Comparison of ENCODE assay signal across 9 cellular contexts in the genomic region with DNA sequence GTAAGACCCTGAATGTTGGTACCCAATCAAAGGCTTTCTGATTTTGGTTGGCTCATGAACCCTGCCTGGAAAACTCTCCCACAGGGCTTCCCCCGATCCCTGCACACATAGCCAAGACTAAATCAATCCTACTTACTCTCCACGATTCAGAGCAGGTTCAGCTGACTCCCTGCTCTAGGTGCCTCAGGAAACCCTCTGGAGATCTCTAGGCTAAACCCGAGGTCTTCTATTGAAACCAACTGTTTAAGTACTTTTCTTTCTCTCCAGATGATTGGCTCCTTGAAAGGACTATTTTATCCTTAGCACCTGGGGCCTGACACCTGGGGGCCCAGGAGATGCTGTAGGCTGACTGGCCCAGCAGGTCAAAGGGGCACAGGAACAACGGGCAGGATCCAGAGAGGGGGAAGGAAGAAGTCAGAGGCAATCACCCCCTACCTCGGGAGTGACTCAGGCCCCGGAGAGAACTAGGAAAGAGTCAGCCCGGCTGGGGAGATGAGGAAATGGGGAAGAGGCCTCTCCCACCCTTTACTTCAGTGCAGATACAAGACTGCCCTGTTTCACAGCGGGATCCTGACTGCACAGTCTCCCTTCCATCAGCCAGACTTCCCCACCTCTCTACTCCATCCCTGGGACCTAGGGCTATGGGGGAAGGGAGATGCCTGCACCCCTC. TPM values are rescaled to one million over a fixed set of nuclear protein-coding genes. Genes with fewer than 3 reads are reported as not detected.
DNase-seq lines count a peak whose midpoint lies in the region; ATAC-seq, FAIRE-seq and TF ChIP-seq lines count a peak whose summit lies in the region.
"Had no signal": no experiment of that assay in that cellular context is flagged by ENCODE, and none has a peak within 500 bp of the region (broad histone marks: within the 10 kb centered on the region; RNA-seq: fewer than 3 reads in every experiment).

No MANE protein-coding gene starts in this region.

- H3K27ac Mint-ChIP-seq in CD14-positive monocyte: peak overlapping the region; percentile 86 to 97 (median 94)

- ATAC-seq in IMR-90 (ENCODE audit: low read depth) (peak; percentile 4), GM21723 (IDR thresholded peaks at IDR 0.05; ENCODE audit: unreplicated experiment) (no peak), GM21515 (IDR thresholded peaks at IDR 0.05; ENCODE audit: unreplicated experiment) (no peak)

- H3K4me1 Mint-ChIP-seq in CD14-positive monocyte: peaks cover 43% of the 10 kb centered on the region

- peak; percentile 57; the same call in 1 of the 2 replicates for TF ChIP-seq POLR2A in IMR-90 (IDR thresholded peaks at IDR 0.05; ENCODE audit: low read depth, low read length)
- peak in 1 of 2 donors; percentile 36 for TF ChIP-seq POLR2A in adrenal gland (IDR thresholded peaks at IDR 0.05)
- no peak for TF ChIP-seq POLR2A in thyroid gland (IDR thresholded peaks at IDR 0.05)

- peak overlapping the region; percentile 92 to 97 for H3K4me3 Mint-ChIP-seq in CD14-positive monocyte

- H4K91ac ChIP-seq in IMR-90 (ENCODE audit: insufficient read depth, low read depth, low read length): no peak overlapping the region; the same call in 1 of the 2 replicates

- peak overlapping the region; percentile 99 for H3K4me2 ChIP-seq in IMR-90 (ENCODE audit: low read depth, low read length)

- peak overlapping the region in 1 of 2 experiments; percentile 28; a peak in 1 of 4 replicates for H4K8ac ChIP-seq in IMR-90 (ENCODE audit: low read depth in 2 of 2, low read length in 2 of 2)

- no peak overlapping the region for H3K18ac ChIP-seq in IMR-90 (ENCODE audit: low read depth, low read length)

- H3K4ac ChIP-seq in IMR-90 (ENCODE audit: low read depth, low read length): peak overlapping the region; percentile 79

- in situ Hi-C loops in IMR-90 (cut with MboI; ENCODE audit: low sequenced_read_pairs): no loop called here

- peak overlapping the region; percentile 90 for H3K9ac ChIP-seq in IMR-90 (ENCODE audit: low read depth, low read length)
- H3K9ac ChIP-seq in kidney (ENCODE audit: low read length in 2 of 2): peak overlapping the region; percentile 65 to 78

- H3K4me3 ChIP-seq in IMR-90 (ENCODE audit: insufficient read depth, low read depth, low read length) (peak overlapping the region; percentile 86), adrenal gland (peak overlapping the region in 2 of 4 donors; percentile 86 to 98), kidney (ENCODE audit: low read length in 2 of 2) (peak overlapping the region; percentile 80 to 89), thyroid gland (replicated peaks in 1 of 3) (peak overlapping the region; percentile 35 to 87 (median 75))

- no peak overlapping the region for H2BK120ac ChIP-seq in IMR-90 (ENCODE audit: low read depth, low read length)

- peaks cover 5 to 60% of the 10 kb centered on the region in 2 experiments for H3K79me1 ChIP-seq in IMR-90 (ENCODE audit: low read depth in 1 of 2, low read length in 2 of 2)

- POLR2A ChIA-PET in IMR-90 (lab: Charles Lee; ENCODE audit: unreplicated experiment): interaction anchor here (0.5 kb wide), 1 partner anchor 200 kb away, joined by 3 read pairs; no protein-coding TSS in a partner anchor

- H2AK9ac ChIP-seq in IMR-90 (replicated peaks; ENCODE audit: low read depth, low read length, poor library complexity): peak overlapping the region; percentile 99

- no peak for FAIRE-seq in kidney (lab: Jason Lieb, UNC)

- dilution Hi-C loops in IMR-90 (cut with HindIII; ENCODE audit: low sequenced_read_pairs, unreplicated experiment): no loop called here

- H4K5ac ChIP-seq in IMR-90 (ENCODE audit: low read depth, low read length): no peak overlapping the region

- CTCF ChIA-PET in IMR-90 (lab: Yijun Ruan, JAX): interaction anchor here (1.0 kb wide), 1 partner anchor 27 kb away, joined by 3 read pairs; a partner anchor contains a TSS

- H2BK5ac ChIP-seq in IMR-90 (ENCODE audit: low read depth, low read length, poor library complexity, severe bottlenecking): peak overlapping the region; percentile 66

- TF ChIP-seq RAD21 in IMR-90 (IDR thresholded peaks at IDR 0.05; ENCODE audit: low read length): no peak

- peaks cover 0 to 6% (median 0%) of the 10 kb centered on the region in 3 donors for H3K27me3 Mint-ChIP-seq in CD14-positive monocyte (ENCODE audit: low read depth in 3 of 3)

- intact Hi-C loops in CD14-positive monocyte (cut with micrococcal nuclease): no loop called here
- intact Hi-C loops in IMR-90 (cut with micrococcal nuclease): loop anchor here (1.0 to 2.0 kb wide), 2 partner anchors 41 to 275 kb away; no protein-coding TSS in a partner anchor
- intact Hi-C loops in adrenal gland (cut with DNase I): no loop called here
- intact Hi-C loops in kidney (cut with DNase I): no loop called here
- intact Hi-C loops in thyroid gland (cut with DNase I): no loop called here

- TF ChIP-seq CTCF in CD14-positive monocyte (IDR thresholded peaks at IDR 0.05): no peak
- TF ChIP-seq CTCF in IMR-90 (conservative IDR thresholded peaks at IDR 0.05; ENCODE audit: low read depth, low read length): no peak
- no peak for TF ChIP-seq CTCF in adrenal gland (IDR thresholded peaks at IDR 0.05)
- TF ChIP-seq CTCF in kidney (IDR thresholded peaks at IDR 0.05; ENCODE audit: borderline replicate concordance, extremely low read depth, insufficient read depth): no peak
- no peak for TF ChIP-seq CTCF in thyroid gland (IDR thresholded peaks at IDR 0.05)

- H3K56ac ChIP-seq in IMR-90 (ENCODE audit: extremely low read depth, insufficient read depth, low read length): peak overlapping the region; percentile 45

- peaks cover 48% of the 10 kb centered on the region for H4K20me1 ChIP-seq in IMR-90 (ENCODE audit: insufficient read depth, low read length)

- H3K36me3 ChIP-seq in IMR-90 (ENCODE audit: control insufficient read depth, insufficient read depth, low read length) (peaks cover 16% of the 10 kb centered on the region), adrenal gland (replicated peaks in 1 of 2) (peaks cover 0 to 29% of the 10 kb centered on the region in 2 donors), kidney (ENCODE audit: control insufficient read depth in 1 of 2, insufficient read depth in 2 of 2, low read length in 2 of 2) (peaks cover 9 to 11% of the 10 kb centered on the region in 2 donors), thyroid gland (peaks cover 2 to 12% of the 10 kb centered on the region in 2 donors)

- peaks cover 3% of the 10 kb centered on the region; the same call in 1 of the 2 replicates for H3K4me1 ChIP-seq in IMR-90 (ENCODE audit: control insufficient read depth, insufficient read depth, low read length)
- H3K4me1 ChIP-seq in adrenal gland (replicated peaks in 1 of 2): peaks cover 23 to 39% of the 10 kb centered on the region in 2 donors
- peaks cover 4 to 20% of the 10 kb centered on the region in 2 donors for H3K4me1 ChIP-seq in kidney (ENCODE audit: control insufficient read depth in 1 of 2, insufficient read depth in 1 of 2, low read depth in 1 of 2, low read length in 2 of 2)
- H3K4me1 ChIP-seq in thyroid gland: peaks cover 16 to 37% of the 10 kb centered on the region in 2 donors

- peak overlapping the region; percentile 90 for H2AK5ac ChIP-seq in IMR-90 (ENCODE audit: low read depth, low read length)

- H3K9me3 Mint-ChIP-seq in CD14-positive monocyte: peaks cover 0 to 6% (median 0%) of the 10 kb centered on the region in 7 donors

- H3K9me1 ChIP-seq in IMR-90 (ENCODE audit: insufficient read depth, low read length): peaks cover 17% of the 10 kb centered on the region

- 0% methylated on average over 1 of the region's 8 CpGs; no CpG with 5 or more reads in 1 of the 2 experiments for WGBS in IMR-90 (ENCODE audit: extremely low coverage in 2 of 2, insufficient read length in 1 of 2), 2 experiments
- WGBS in adrenal gland, 4 donors: 4 to 8% (median 6%) methylated on average over 7 to 8 of the region's 8 CpGs
- WGBS in thyroid gland, 2 donors: 2 to 3% methylated on average over 7 to 8 of the region's 8 CpGs

- peak overlapping the region; percentile 96 for H3K14ac ChIP-seq in IMR-90 (replicated peaks; ENCODE audit: low read depth, low read length)

- peak overlapping the region; percentile 61 for H2AFZ ChIP-seq in IMR-90 (replicated peaks; ENCODE audit: low read length, poor library complexity)

- BruUV-seq in IMR-90 (replicated peaks; lab: Mats Ljungman, UMichigan): no TSS peak

- DNase-seq in CD14-positive monocyte (ENCODE audit: low spot score) (peak; percentile 84), IMR-90 (peak; percentile 59), adrenal gland (peak in 4 of 7 donors; percentile 53 to 65 (median 62)), kidney (no peak), thyroid gland (no peak), NK-92 (lab: John Stamatoyannopoulos, UW; ENCODE audit: unreplicated experiment) (no peak)

- H3K9me3 ChIP-seq in IMR-90 (ENCODE audit: control insufficient read depth, insufficient read depth, low read length) (no peaks in the 10 kb centered on the region), adrenal gland (replicated peaks in 1 of 3) (no peaks in the 10 kb centered on the region), kidney (ENCODE audit: control insufficient read depth in 1 of 2, low read length in 2 of 2) (no peaks in the 10 kb centered on the region), thyroid gland (no peaks in the 10 kb centered on the region)

- peak overlapping the region; percentile 82 for H3K27ac ChIP-seq in IMR-90 (ENCODE audit: insufficient read depth, low read length)
- peak overlapping the region in 3 of 5 donors; percentile 10 to 98 (median 80) for H3K27ac ChIP-seq in adrenal gland
- H3K27ac ChIP-seq in kidney (ENCODE audit: low read depth in 2 of 2, low read length in 2 of 2): no peak overlapping the region
- H3K27ac ChIP-seq in thyroid gland: peak overlapping the region in 1 of 3 donors; percentile 24

- no peak overlapping the region for H2BK15ac ChIP-seq in IMR-90 (ENCODE audit: low read depth, low read length)

- no peak overlapping the region for H2BK20ac ChIP-seq in IMR-90 (ENCODE audit: low read depth, low read length)

- peaks cover 28 to 39% of the 10 kb centered on the region in 2 donors for H3K36me3 Mint-ChIP-seq in CD14-positive monocyte

- no peaks in the 10 kb centered on the region for H3K27me3 ChIP-seq in IMR-90 (ENCODE audit: control insufficient read depth, insufficient read depth, low read length)
- H3K27me3 ChIP-seq in adrenal gland: no peaks in the 10 kb centered on the region
- H3K27me3 ChIP-seq in thyroid gland: no peaks in the 10 kb centered on the region

- H3K23ac ChIP-seq in IMR-90 (ENCODE audit: low read depth, low read length): peak overlapping the region; percentile 87

RNA-seq across cellular contexts. Expression of a gene that starts 2.0 kb away (rescaled TPM):
- polyA plus RNA-seq in CD14-positive monocyte: 10 to 100 TPM; 12.2 to 13.8 TPM
- 8.1 and 8.4 TPM in 2 replicates for total RNA-seq in IMR-90 (2012; rRNA removed)
- 24.9 and 26.4 TPM in 2 replicates for polyA plus RNA-seq in IMR-90 (2012; rRNA removed)
- polyA plus RNA-seq in IMR-90 (2012; cell fraction: cytosol; rRNA removed): 30.8 and 40.6 TPM in 2 replicates
- 41.1 and 73.5 TPM in 2 replicates for polyA plus RNA-seq in IMR-90 (2012; cell fraction: nucleus; rRNA removed; ENCODE audit: low replicate concordance)
- total RNA-seq in adrenal gland: 10 to 100 TPM; 37.6 to 67.7 (median 45.4) TPM
- polyA plus RNA-seq in adrenal gland: 10 to 100 TPM; 33.7 to 65.4 (median 44.3) TPM
- 32.7 TPM for total RNA-seq in kidney
- 30.1 TPM for polyA plus RNA-seq in kidney (ENCODE audit: insufficient read depth, low read depth, low replicate concordance)
- total RNA-seq in thyroid gland: 10 to 100 TPM; 26.6 to 38.1 (median 33.5) TPM

RNA-seq across cellular contexts. Expression of a gene that starts 6.3 kb away (rescaled TPM):
- polyA plus RNA-seq in CD14-positive monocyte: 1 to 10 TPM; 1.6 to 1.9 TPM
- not detected in 2 replicates for total RNA-seq in IMR-90 (2012; rRNA removed)
- 1.1 and 1.2 TPM in 2 replicates for polyA plus RNA-seq in IMR-90 (2012; rRNA removed)
- not detected in 2 replicates for polyA plus RNA-seq in IMR-90 (2012; cell fraction: cytosol; rRNA removed)
- not detected in 2 replicates for polyA plus RNA-seq in IMR-90 (2012; cell fraction: nucleus; rRNA removed; ENCODE audit: low replicate concordance)
- 1 to 10 TPM in 1 of 8 donors, not detected in 7; 2.9 TPM for total RNA-seq in adrenal gland
- polyA plus RNA-seq in adrenal gland: 1 to 10 TPM in 1 of 3 donors, not detected in 2; 2.7 TPM
- not detected for total RNA-seq in kidney
- 2.3 TPM for polyA plus RNA-seq in kidney (ENCODE audit: insufficient read depth, low read depth, low replicate concordance)
- total RNA-seq in thyroid gland: not detected
- total RNA-seq: SK-MEL-5 had no signal

RNA-seq across cellular contexts. Expression of a gene that starts 13.1 kb away (rescaled TPM):
- 10 to 100 TPM; 31.0 to 31.8 TPM for polyA plus RNA-seq in CD14-positive monocyte
- total RNA-seq in IMR-90 (2012; rRNA removed): 29.6 and 34.4 TPM in 2 replicates
- 41.1 and 44.0 TPM in 2 replicates for polyA plus RNA-seq in IMR-90 (2012; rRNA removed)
- polyA plus RNA-seq in IMR-90 (2012; cell fraction: cytosol; rRNA removed): 33.8 and 49.6 TPM in 2 replicates
- 92.8 and 111 TPM in 2 replicates for polyA plus RNA-seq in IMR-90 (2012; cell fraction: nucleus; rRNA removed; ENCODE audit: low replicate concordance)
- 10 to 100 TPM; 27.5 to 95.8 (median 80.3) TPM for total RNA-seq in adrenal gland
- polyA plus RNA-seq in adrenal gland: 10 to 100 TPM; 53.5 to 95.6 (median 58.0) TPM
- total RNA-seq in kidney: 68.1 TPM
- polyA plus RNA-seq in kidney (ENCODE audit: insufficient read depth, low read depth, low replicate concordance): 61.8 TPM
- 10 to 100 TPM; 39.1 to 68.5 (median 56.1) TPM for total RNA-seq in thyroid gland

RNA-seq across cellular contexts. Expression of a gene that starts 14.1 kb away (rescaled TPM):
- polyA plus RNA-seq in CD14-positive monocyte (under 1 TPM; 0.49 to 0.60 TPM), IMR-90 (2012; rRNA removed) (0.24 and 0.50 TPM in 2 replicates), adrenal gland (10 to 100 TPM in 1 of 3 donors, 1 to 10 TPM in 1, under 1 TPM in 1; 0.75 to 19.8 (median 9.3) TPM), kidney (ENCODE audit: insufficient read depth, low read depth, low replicate concordance) (5.0 TPM)
- total RNA-seq in IMR-90 (2012; rRNA removed) (not detected in 2 replicates), adrenal gland (1 to 10 TPM in 7 of 8 donors, not detected in 1; 1.0 to 5.5 (median 2.8) TPM), kidney (12.8 TPM), thyroid gland (1 to 10 TPM in 3 of 4 donors, under 1 TPM in 1; 0.56 to 3.4 (median 1.4) TPM)
- polyA plus RNA-seq in IMR-90 (2012; cell fraction: cytosol; rRNA removed): 0.12 and 0.27 TPM in 2 replicates
- polyA plus RNA-seq in IMR-90 (2012; cell fraction: nucleus; rRNA removed; ENCODE audit: low replicate concordance): 0.46 and 0.60 TPM in 2 replicates
- total RNA-seq: SK-MEL-5 had no signal

RNA-seq across cellular contexts. Expression of a gene that starts 27.0 kb away (rescaled TPM):
- polyA plus RNA-seq in CD14-positive monocyte (1 to 10 TPM in 1 of 2 donors, under 1 TPM in 1; 0.67 to 1.4 TPM), IMR-90 (2012; rRNA removed) (5.8 and 6.7 TPM in 2 replicates), adrenal gland (1 to 10 TPM; 2.6 to 5.6 (median 4.2) TPM), kidney (ENCODE audit: insufficient read depth, low read depth, low replicate concordance) (6.9 TPM)
- total RNA-seq in IMR-90 (2012; rRNA removed) (6.6 and 6.9 TPM in 2 replicates), adrenal gland (10 to 100 TPM in 3 of 8 donors, 1 to 10 TPM in 5; 7.3 to 23.8 (median 9.0) TPM), kidney (9.7 TPM), thyroid gland (10 to 100 TPM in 2 of 4 donors, 1 to 10 TPM in 2; 8.5 to 12.2 (median 9.4) TPM)
- 5.6 and 5.8 TPM in 2 replicates for polyA plus RNA-seq in IMR-90 (2012; cell fraction: cytosol; rRNA removed)
- 5.3 and 10.5 TPM in 2 replicates for polyA plus RNA-seq in IMR-90 (2012; cell fraction: nucleus; rRNA removed; ENCODE audit: low replicate concordance)

Comparison
In these comparisons a context has a peak if more than half of its experiments do, and no peak if none do; other contexts are left out.
1. DNase-seq: peak in CD14-positive monocyte (single experiment), IMR-90 (single experiment) and adrenal gland (4 of 7); none in kidney (single experiment), thyroid gland (0 of 2) and NK-92 (single experiment).
2. H3K27ac ChIP-seq: peak in IMR-90 (single experiment) and adrenal gland (3 of 5); none in kidney (0 of 2).